ENCODE assay signal across 30 cellular contexts in the genomic region with DNA sequence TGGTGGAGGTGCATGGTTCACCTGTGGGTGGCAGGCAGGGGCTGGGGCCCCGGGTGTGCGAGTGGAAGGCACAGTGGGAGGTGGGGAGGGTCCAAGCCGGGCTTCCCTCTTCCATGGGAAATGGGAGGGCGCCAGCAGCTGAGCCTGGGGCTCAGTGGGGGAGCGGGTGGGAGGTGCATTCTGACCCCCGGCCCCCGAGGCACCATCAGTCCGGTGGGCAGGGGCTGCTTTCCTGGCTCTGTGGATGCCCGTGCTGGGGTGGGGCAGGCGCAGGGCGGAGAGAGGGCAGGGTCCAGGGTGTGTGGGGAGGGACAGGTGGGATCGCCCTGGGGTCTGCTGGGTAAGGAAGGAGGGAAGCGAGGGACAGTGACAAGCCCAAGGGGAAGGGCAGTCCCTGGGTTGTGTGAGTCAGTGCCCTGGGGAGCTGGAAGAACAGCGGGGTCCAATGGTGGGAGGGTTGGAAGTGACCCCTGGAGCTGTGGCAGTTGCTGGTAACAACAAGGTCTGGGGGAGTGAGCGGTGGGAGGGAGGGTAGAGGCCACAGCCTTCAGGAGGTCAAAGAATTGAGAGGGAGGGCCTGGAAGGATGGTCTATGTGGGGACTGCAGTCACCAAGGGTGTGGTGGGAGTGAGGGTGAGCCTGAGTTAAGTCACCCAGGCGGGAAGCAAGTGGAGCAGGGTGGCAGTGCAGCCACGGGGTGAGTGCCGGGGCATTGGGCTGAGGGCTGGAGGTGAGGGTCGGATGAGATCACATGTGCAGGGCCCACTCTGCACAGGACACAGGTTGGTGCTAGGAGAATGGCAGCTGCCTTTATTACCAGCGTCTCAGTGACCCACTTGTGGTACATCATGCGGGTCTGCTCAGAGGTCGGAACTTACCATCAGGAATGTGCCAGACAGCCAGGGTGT. TPM values are rescaled to one million over a fixed set of nuclear protein-coding genes. Genes with fewer than 3 reads are reported as not detected.
"Had no signal": no experiment of that assay in that cellular context is flagged by ENCODE, and none has a peak within 500 bp of the region (broad histone marks: within the 10 kb centered on the region; RNA-seq: fewer than 3 reads in every experiment).

No MANE protein-coding gene starts in this region.

- ATAC-seq: activated CD8-positive, alpha-beta memory T cell treated with anti-CD3 and anti-CD28 coated beads, Interleukin-2, amount 10 ng/mL, durations not matched to agents 7 days and 5 days; activated CD8-positive, alpha-beta T cell treated with anti-CD3 and anti-CD28 coated beads, Interleukin-2, amount 10 ng/mL, durations not matched to agents 7 days and 5 days; effector memory CD8-positive, alpha-beta T cell; gastrocnemius medialis; mucosa of descending colon; right lobe of liver; T-helper 17 cell had no signal

- H3K4me1 ChIP-seq: gastrocnemius medialis, left ventricle myocardium inferior, right lobe of liver, tibial nerve had no signal

- H3K36me3 ChIP-seq: gastrocnemius medialis, left ventricle myocardium inferior, right lobe of liver, tibial nerve had no signal

- H3K4me3 ChIP-seq: coronary artery, gastrocnemius medialis, left ventricle myocardium inferior, lung, mucosa of descending colon, right lobe of liver, tibial nerve had no signal

- DNase-seq: activated B cell treated with CpG ODN at 0.5 μM for 24 hours; activated CD4-positive, alpha-beta T cell treated with anti-CD3 and anti-CD28 coated beads, Interleukin-2, amount 50 U/mL, for 1 hour; activated CD8-positive, alpha-beta memory T cell treated with anti-CD3 and anti-CD28 coated beads, Interleukin-2, amount 10 ng/mL, durations not matched to agents 7 days and 5 days; activated CD8-positive, alpha-beta T cell treated with anti-CD3 and anti-CD28 coated beads, Interleukin-2, amount 10 ng/mL, durations not matched to agents 7 days and 5 days; activated naive CD4-positive, alpha-beta T cell; activated T-cell treated with anti-CD3 and anti-CD28 coated beads, Interleukin-2, amount 50 U/mL, for 48 hours; anterior cingulate cortex; cerebellar nuclear complex; effector memory CD8-positive, alpha-beta T cell; erythroblast; gastrocnemius medialis; glutamatergic neuron; left ventricle myocardium inferior; mucosa of descending colon; right lobe of liver; stimulated activated CD4-positive, alpha-beta T cell treated with anti-CD3 and anti-CD28 coated beads, Interleukin-12 subunit alpha, Interleukin-12 subunit beta, amount 100 ng/mL, for 4 hours; stimulated activated CD4-positive, alpha-beta T cell treated with anti-CD3 and anti-CD28 coated beads, Interleukin-4, amount 100 ng/mL, for 1 hour; T-helper 17 cell; T1000 had no signal

- FAIRE-seq: islet of Langerhans had no signal

- H3K27me3 ChIP-seq: right lobe of liver had no signal

- H3K27ac ChIP-seq: coronary artery, gastrocnemius medialis, left ventricle myocardium inferior, right lobe of liver, tibial nerve had no signal

- H3K9me3 ChIP-seq: gastrocnemius medialis, left ventricle myocardium inferior, mucosa of descending colon, right lobe of liver, tibial nerve had no signal

RNA-seq across cellular contexts. Expression of a gene that starts 29.6 kb away (rescaled TPM):
- total RNA-seq: activated B cell treated with CpG ODN at 0.5 μM for 24 hours; activated CD8-positive, alpha-beta memory T cell treated with anti-CD3 and anti-CD28 coated beads, Interleukin-2, amount 10 ng/mL, durations not matched to agents 7 days and 5 days; activated CD8-positive, alpha-beta T cell treated with anti-CD3 and anti-CD28 coated beads, Interleukin-2, amount 10 ng/mL, durations not matched to agents 7 days and 5 days; activated naive CD4-positive, alpha-beta T cell treated with anti-CD3 and anti-CD28 coated beads, Interleukin-2, amount 50 U/mL, for 72 hours; activated T-helper 2 cell treated with anti-CD3 and anti-CD28 coated beads, Interferon-gamma antibody, Interleukin-2, Interleukin-4, amounts not matched to agents 10 μg/mL and 5 μg/mL and 100 μg/mL, durations not matched to agents 14 hours and 24 hours and 36 hours; gastrocnemius medialis; left ventricle myocardium inferior; natural killer cell treated with Interleukin-12 subunit alpha and Interleukin-12 subunit beta and Interleukin-15 and Interleukin-18, amount 100 ng/mL, for 72 hours; posterior vena cava; right lobe of liver; skeletal muscle tissue; T-helper 17 cell; temporal lobe; tibial nerve; urinary bladder had no signal
